In the genomic region with DNA sequence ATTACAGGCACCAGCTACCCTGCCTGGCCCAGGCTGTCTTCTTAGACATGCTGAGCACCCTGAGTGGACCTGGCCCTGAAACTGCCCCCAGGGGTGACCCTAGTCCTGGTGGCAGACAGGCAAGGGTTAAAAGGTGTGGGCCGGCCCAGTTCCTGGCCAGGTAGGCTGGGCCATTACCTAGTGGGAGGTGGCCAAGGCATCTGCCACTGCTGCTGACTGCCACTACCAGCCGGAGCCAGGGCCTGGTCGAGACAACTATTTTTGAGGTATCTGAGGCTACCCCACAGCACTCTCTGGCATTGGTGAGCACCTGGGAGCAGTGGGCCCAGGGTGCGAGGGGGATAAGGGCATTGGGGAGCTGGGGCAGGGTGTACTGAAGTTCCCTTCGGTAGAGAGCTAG, we compare ENCODE assay signal across 11 cellular contexts. TPM values are rescaled to one million over a fixed set of nuclear protein-coding genes. Genes with fewer than 3 reads are reported as not detected.
DNase-seq lines count a peak whose midpoint lies in the region; ATAC-seq and TF ChIP-seq lines count a peak whose summit lies in the region.
"Had no signal": no experiment of that assay in that cellular context is flagged by ENCODE, and none has a peak within 500 bp of the region (broad histone marks: within the 10 kb centered on the region; RNA-seq: fewer than 3 reads in every experiment).

CCDC120 (plus strand) TSS at position 206 of the 400 bp plus-strand sequence. CDS start 3,043 bp downstream, outside the sequence.

- BruUV-seq in PC-9 (replicated peaks; lab: Mats Ljungman, UMichigan), result no TSS peak

- peaks cover 12% of the 10 kb centered on the region for H3K9me3 Mint-ChIP-seq in neural crest cell

- H3K27ac ChIP-seq in PC-9 (peak within 1 kb of the TSS; percentile 47; the same call in 1 of the 2 replicates), hepatocyte (peak within 1 kb of the TSS; percentile 93), aorta (ENCODE audit: low read depth in 1 of 2, low read length in 2 of 2) (no peak within 1 kb of the TSS), gastrocnemius medialis (no peak within 1 kb of the TSS)

- H3K36me3 ChIP-seq in PC-9 (ENCODE audit: low read depth), result no peaks in the 10 kb centered on the region
- no peaks in the 10 kb centered on the region for H3K36me3 ChIP-seq in hepatocyte (replicated peaks; ENCODE audit: insufficient read depth, low read depth)
- H3K36me3 ChIP-seq in aorta (ENCODE audit: control insufficient read depth in 1 of 2, insufficient read depth in 2 of 2, low read length in 1 of 2), result no peaks in the 10 kb centered on the region
- no peaks in the 10 kb centered on the region for H3K36me3 ChIP-seq in gastrocnemius medialis
- H3K36me3 ChIP-seq: BE2C had no signal

- H3K27me3 ChIP-seq in PC-9 (ENCODE audit: insufficient read depth, low read depth) (no peaks in the 10 kb centered on the region), hepatocyte (no peaks in the 10 kb centered on the region), aorta (ENCODE audit: control insufficient read depth in 1 of 2, insufficient read depth in 2 of 2, low read length in 1 of 2) (no peaks in the 10 kb centered on the region), gastrocnemius medialis (no peaks in the 10 kb centered on the region)
- H3K27me3 ChIP-seq: BE2C had no signal

- H3K4me3 ChIP-seq in PC-9 (peak within 1 kb of the TSS; percentile 57; the same call in 1 of the 2 replicates), hepatocyte (peak within 1 kb of the TSS; percentile 58), aorta (ENCODE audit: low read length in 2 of 2) (no peak within 1 kb of the TSS), gastrocnemius medialis (no peak within 1 kb of the TSS)

- in situ Hi-C loops in gastrocnemius medialis (cut with MboI; ENCODE audit: low sequenced_read_pairs in 4 of 4), result no loop called here

- peaks cover 7% of the 10 kb centered on the region; the same call in 1 of the 2 replicates for H3K79me2 ChIP-seq in PC-9 (ENCODE audit: low read depth)
- peaks cover 7% of the 10 kb centered on the region for H3K79me2 ChIP-seq in hepatocyte

- H3K4me2 ChIP-seq in PC-9 (peak within 1 kb of the TSS; percentile 62), hepatocyte (peak within 1 kb of the TSS; percentile 66)

- no peak within 1 kb of the TSS for H3K27ac Mint-ChIP-seq in neural crest cell (ENCODE audit: unreplicated experiment)

- no peak for TF ChIP-seq POLR2A in gastrocnemius medialis (IDR thresholded peaks at IDR 0.05)

- H3K36me3 Mint-ChIP-seq in neural crest cell (ENCODE audit: low read depth), result peaks cover 8% of the 10 kb centered on the region

- WGBS in hepatocyte (ENCODE audit: low lambda C conversion rate, missing lambda C conversion rate), result 29% methylated on average over 4 of the region's 5 CpGs
- WGBS in aorta, 2 donors, result 54 to 55% methylated on average over 5 of the region's 5 CpGs

- DNase-seq in COLO668 (lab: John Stamatoyannopoulos, UW; ENCODE audit: unreplicated experiment), result peak; percentile 55
- DNase-seq in PC-9, result no peak
- DNase-seq in hepatocyte (ENCODE audit: low spot score), result peak; percentile 64
- DNase-seq in neural crest cell (ENCODE audit: low read depth, low spot score), result no peak
- no peak for DNase-seq in aorta
- no peak for DNase-seq in stimulated activated naive CD4-positive, alpha-beta T cell (lab: John Stamatoyannopoulos, UW)
- no peak for DNase-seq in gastrocnemius medialis
- DNase-seq: BE2C, NCI-H446 treated with DMSO at 0.1 percent for 48 hours, T-helper 9 cell had no signal

- peaks cover 18% of the 10 kb centered on the region for H3K4me1 Mint-ChIP-seq in neural crest cell

- H3F3A ChIP-seq in PC-9 (ENCODE audit: insufficient read depth, low read depth), result no peaks in the 10 kb centered on the region; the same call in 1 of the 2 replicates

- intact Hi-C loops in PC-9 (cut with micrococcal nuclease; ENCODE audit: unreplicated experiment), result loop anchor here (2.0 to 5.0 kb wide), 3 partner anchors 16 to 141 kb away; partner anchors contain the start of genes OTUD5, PIM2 and TFE3
- intact Hi-C loops in aorta (cut with DNase I), result no loop called here
- intact Hi-C loops in gastrocnemius medialis (cut with DNase I; ENCODE audit: low total_unique reads), result no loop called here

- no peaks in the 10 kb centered on the region for H3K27me3 Mint-ChIP-seq in neural crest cell (ENCODE audit: low read depth)

- H3K9me2 ChIP-seq in PC-9 (ENCODE audit: insufficient read depth) (no peaks in the 10 kb centered on the region), hepatocyte (replicated peaks; ENCODE audit: insufficient read depth) (no peaks in the 10 kb centered on the region)

- POLR2A ChIA-PET in PC-9 (lab: Charles Lee; ENCODE audit: unreplicated experiment), result no interaction called here

- CTCF ChIA-PET in PC-9 (lab: Charles Lee), result no interaction called here

- H3K4me1 ChIP-seq in PC-9 (replicated peaks; ENCODE audit: insufficient read depth) (no peaks in the 10 kb centered on the region), hepatocyte (ENCODE audit: insufficient read depth) (no peaks in the 10 kb centered on the region), aorta (ENCODE audit: control insufficient read depth in 1 of 2, insufficient read depth in 2 of 2, low read length in 2 of 2) (no peaks in the 10 kb centered on the region), gastrocnemius medialis (no peaks in the 10 kb centered on the region)
- H3K4me1 ChIP-seq: BE2C had no signal

- H3K9me3 ChIP-seq in PC-9 (ENCODE audit: insufficient read depth, low read depth) (no peaks in the 10 kb centered on the region), hepatocyte (ENCODE audit: low read depth) (no peaks in the 10 kb centered on the region), aorta (ENCODE audit: control insufficient read depth, low read length) (no peaks in the 10 kb centered on the region), gastrocnemius medialis (no peaks in the 10 kb centered on the region)
- H3K9me3 ChIP-seq: BE2C had no signal

- ATAC-seq in aorta (ENCODE audit: low FRiP score) (no peak), SK-N-SH treated with all-trans-retinoic acid at 6 μM for 48 hours (no peak), gastrocnemius medialis (no peak)

- no peak within 1 kb of the TSS for H2AFZ ChIP-seq in PC-9
- no peak within 1 kb of the TSS for H2AFZ ChIP-seq in hepatocyte

- no peak within 1 kb of the TSS for H3K4me3 Mint-ChIP-seq in neural crest cell

- no peaks in the 10 kb centered on the region for H4K20me1 ChIP-seq in PC-9 (ENCODE audit: insufficient read depth)
- H4K20me1 ChIP-seq in hepatocyte (ENCODE audit: insufficient read depth, poor library complexity, severe bottlenecking), result no peaks in the 10 kb centered on the region

- TF ChIP-seq CTCF in PC-9 (conservative IDR thresholded peaks at IDR 0.05), result no peak
- TF ChIP-seq CTCF in hepatocyte (IDR thresholded peaks at IDR 0.05; ENCODE audit: poor library complexity), result no peak
- TF ChIP-seq CTCF in neural crest cell (conservative IDR thresholded peaks at IDR 0.05), result no peak
- no peak for TF ChIP-seq CTCF in gastrocnemius medialis (IDR thresholded peaks at IDR 0.05 in 4 of 5, conservative IDR thresholded peaks at IDR 0.05 in 1 of 5)

TF ChIP-seq in SK-N-SH treated with all-trans-retinoic acid at 6 μM for 48 hours, 23 proteins besides CTCF, POLR2A, EP300 and RAD21 (continues in another document):
- TF ChIP-seq, protein P1, sequence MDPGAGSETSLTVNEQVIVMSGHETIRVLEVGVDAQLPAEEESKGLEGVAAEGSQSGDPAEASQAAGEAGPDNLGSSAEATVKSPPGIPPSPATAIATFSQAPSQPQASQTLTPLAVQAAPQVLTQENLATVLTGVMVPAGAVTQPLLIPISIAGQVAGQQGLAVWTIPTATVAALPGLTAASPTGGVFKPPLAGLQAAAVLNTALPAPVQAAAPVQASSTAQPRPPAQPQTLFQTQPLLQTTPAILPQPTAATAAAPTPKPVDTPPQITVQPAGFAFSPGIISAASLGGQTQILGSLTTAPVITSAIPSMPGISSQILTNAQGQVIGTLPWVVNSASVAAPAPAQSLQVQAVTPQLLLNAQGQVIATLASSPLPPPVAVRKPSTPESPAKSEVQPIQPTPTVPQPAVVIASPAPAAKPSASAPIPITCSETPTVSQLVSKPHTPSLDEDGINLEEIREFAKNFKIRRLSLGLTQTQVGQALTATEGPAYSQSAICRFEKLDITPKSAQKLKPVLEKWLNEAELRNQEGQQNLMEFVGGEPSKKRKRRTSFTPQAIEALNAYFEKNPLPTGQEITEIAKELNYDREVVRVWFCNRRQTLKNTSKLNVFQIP (CRISPR knock-in tag; IDR thresholded peaks at IDR 0.05; ENCODE audit: borderline replicate concordance, low read depth), result no peak
- no peak for TF ChIP-seq ARNTL (CRISPR knock-in tag; IDR thresholded peaks at IDR 0.05; ENCODE audit: borderline replicate concordance, low read depth)
- TF ChIP-seq, protein P2, sequence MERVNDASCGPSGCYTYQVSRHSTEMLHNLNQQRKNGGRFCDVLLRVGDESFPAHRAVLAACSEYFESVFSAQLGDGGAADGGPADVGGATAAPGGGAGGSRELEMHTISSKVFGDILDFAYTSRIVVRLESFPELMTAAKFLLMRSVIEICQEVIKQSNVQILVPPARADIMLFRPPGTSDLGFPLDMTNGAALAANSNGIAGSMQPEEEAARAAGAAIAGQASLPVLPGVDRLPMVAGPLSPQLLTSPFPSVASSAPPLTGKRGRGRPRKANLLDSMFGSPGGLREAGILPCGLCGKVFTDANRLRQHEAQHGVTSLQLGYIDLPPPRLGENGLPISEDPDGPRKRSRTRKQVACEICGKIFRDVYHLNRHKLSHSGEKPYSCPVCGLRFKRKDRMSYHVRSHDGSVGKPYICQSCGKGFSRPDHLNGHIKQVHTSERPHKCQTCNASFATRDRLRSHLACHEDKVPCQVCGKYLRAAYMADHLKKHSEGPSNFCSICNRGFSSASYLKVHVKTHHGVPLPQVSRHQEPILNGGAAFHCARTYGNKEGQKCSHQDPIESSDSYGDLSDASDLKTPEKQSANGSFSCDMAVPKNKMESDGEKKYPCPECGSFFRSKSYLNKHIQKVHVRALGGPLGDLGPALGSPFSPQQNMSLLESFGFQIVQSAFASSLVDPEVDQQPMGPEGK (CRISPR knock-in tag; IDR thresholded peaks at IDR 0.05; ENCODE audit: borderline replicate concordance), result no peak

RNA-seq across cellular contexts. Expression of gene CCDC120, which starts in this region (rescaled TPM):
- total RNA-seq in PC-9 (2021) (20.6 and 23.9 TPM in 2 replicates), hepatocyte (5.1 and 7.0 TPM in 2 replicates), neural crest cell (13.8 and 14.7 TPM in 2 replicates), aorta (1 to 10 TPM; 5.1 to 7.6 TPM), gastrocnemius medialis (under 1 TPM; 0.07 to 0.55 (median 0.40) TPM)
- polyA plus RNA-seq in hepatocyte (19.1 and 19.3 TPM in 2 replicates), aorta (1 to 10 TPM; 4.3 to 6.4 TPM)

Comparison
In these comparisons a context has a peak if more than half of its experiments do, and no peak if none do; other contexts are left out.
1. DNase-seq: peak in COLO668 (single experiment) and hepatocyte (single experiment); none in PC-9 (0 of 2), neural crest cell (single experiment), aorta (0 of 2), stimulated activated naive CD4-positive, alpha-beta T cell (0 of 6) and gastrocnemius medialis (0 of 2).
2. H3K27ac ChIP-seq: peak in PC-9 (single experiment) and hepatocyte (single experiment); none in aorta (0 of 2) and gastrocnemius medialis (0 of 4).
3. H3K4me3 ChIP-seq: peak in PC-9 (single experiment) and hepatocyte (single experiment); none in aorta (0 of 2) and gastrocnemius medialis (0 of 4).